9 cellular contexts compared by ENCODE assay signal in the genomic region with DNA sequence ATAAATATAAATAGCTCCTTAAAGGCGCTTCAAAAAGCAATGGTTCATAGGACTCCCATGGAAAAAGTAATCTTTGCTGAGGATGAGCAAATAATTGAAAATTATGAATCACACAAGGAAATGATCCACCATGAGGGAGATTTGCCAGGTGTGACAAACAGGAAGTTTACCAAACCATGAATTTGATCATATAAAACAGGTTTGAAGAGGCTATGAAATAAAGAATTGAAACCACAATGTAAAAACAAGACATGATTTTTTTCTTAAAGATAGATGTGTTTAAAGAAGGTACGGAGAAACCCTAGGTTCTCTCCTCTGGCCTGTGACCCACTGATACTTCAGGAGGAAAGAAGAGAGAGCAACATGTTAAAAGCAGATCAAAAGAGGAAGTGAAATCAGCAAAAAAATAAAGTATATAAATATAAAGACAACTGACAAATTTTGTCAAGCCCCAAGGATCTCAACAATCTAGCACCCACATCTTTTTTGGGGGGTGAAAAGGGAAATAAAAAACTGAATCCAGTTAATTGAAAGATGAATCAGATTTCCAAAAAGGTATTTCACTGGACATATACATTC.
A peak's percentile ranks its signal among the peaks of the same experiment; 100 is the strongest.
DNase-seq lines count a peak whose midpoint lies in the region; ATAC-seq and TF ChIP-seq lines count a peak whose summit lies in the region.
"Had no signal": no experiment of that assay in that cellular context is flagged by ENCODE, and none has a peak within 500 bp of the region (broad histone marks: within the 10 kb centered on the region; RNA-seq: fewer than 3 reads in every experiment).

No MANE protein-coding gene starts in this region.

- peaks cover 0 to 24% (median 8%) of the 10 kb centered on the region in 6 donors for H3K4me1 ChIP-seq in spleen

- H3K27ac ChIP-seq in spleen: peak overlapping the region in 6 of 8 donors; percentile 52 to 72 (median 66)

- H3K36me3 ChIP-seq in spleen: peaks cover 0 to 17% (median 0%) of the 10 kb centered on the region in 6 donors

- TF ChIP-seq CTCF in spleen (IDR thresholded peaks at IDR 0.05 in 8 of 11, conservative IDR thresholded peaks at IDR 0.05 in 3 of 11): no peak

- 66 to 75% (median 71%) methylated on average over 2 of the region's 2 CpGs for WGBS in spleen, 5 donors

- DNase-seq in activated T-cell treated with anti-CD3 and anti-CD28 coated beads, Interleukin-2, amount 50 U/mL, for 72 hours: no peak
- DNase-seq in activated T-cell treated with anti-CD3 and anti-CD28 coated beads, Interleukin-2, amount 50 U/mL, for 1 hour: no peak
- DNase-seq in MV-4-11 (lab: John Stamatoyannopoulos, UW): peak; percentile 60
- DNase-seq in spleen: no peak
- DNase-seq in DMS79 (lab: John Stamatoyannopoulos, UW): no peak
- no peak for DNase-seq in NCI-H82 treated with DMSO at 0.1 percent for 48 hours (lab: John Stamatoyannopoulos, UW; ENCODE audit: unreplicated experiment)
- no peak for DNase-seq in pons (ENCODE audit: low spot score)

- intact Hi-C loops in spleen (cut with DNase I; ENCODE audit: low total_unique reads): no loop called here

- no peaks in the 10 kb centered on the region for H3K27me3 Mint-ChIP-seq in activated T-cell treated with anti-CD3 and anti-CD28 coated beads, Interleukin-2, amount 50 U/mL, for 72 hours (ENCODE audit: low read depth)

- H3K4me3 Mint-ChIP-seq in activated T-cell treated with anti-CD3 and anti-CD28 coated beads, Interleukin-2, amount 50 U/mL, for 72 hours: no peak overlapping the region

- H3K9me3 Mint-ChIP-seq in activated T-cell treated with anti-CD3 and anti-CD28 coated beads, Interleukin-2, amount 50 U/mL, for 72 hours: peaks cover 3% of the 10 kb centered on the region in 2 donors

- no peak overlapping the region for H3K4me3 ChIP-seq in spleen

- H3K27me3 ChIP-seq in spleen (replicated peaks in 1 of 7): no peaks in the 10 kb centered on the region

- ATAC-seq in activated T-cell treated with anti-CD3 and anti-CD28 coated beads, Interleukin-2, amount 50 U/mL, for 72 hours (replicated peaks in 1 of 2): no peak
- peak; percentile 90 for ATAC-seq in HG02885 (IDR thresholded peaks at IDR 0.05; ENCODE audit: poor library complexity, unreplicated experiment)
- ATAC-seq: sciatic nerve had no signal

- peak overlapping the region; percentile 80 for H3K27ac Mint-ChIP-seq in activated T-cell treated with anti-CD3 and anti-CD28 coated beads, Interleukin-2, amount 50 U/mL, for 72 hours

- H3K4me1 Mint-ChIP-seq in activated T-cell treated with anti-CD3 and anti-CD28 coated beads, Interleukin-2, amount 50 U/mL, for 72 hours (ENCODE audit: low read depth): peaks cover 20% of the 10 kb centered on the region

- H3K36me3 Mint-ChIP-seq in activated T-cell treated with anti-CD3 and anti-CD28 coated beads, Interleukin-2, amount 50 U/mL, for 72 hours (ENCODE audit: insufficient read depth in 2 of 2): peaks cover 6 to 7% of the 10 kb centered on the region in 2 donors

- no peak for TF ChIP-seq POLR2A in spleen (IDR thresholded peaks at IDR 0.05)

- peaks cover 0 to 23% (median 0%) of the 10 kb centered on the region in 8 donors for H3K9me3 ChIP-seq in spleen
